12 cellular contexts compared by ENCODE assay signal in genomic region chr14:64841121-64841611, GRCh38. TPM values are rescaled to one million over a fixed set of nuclear protein-coding genes. Genes with fewer than 3 reads are reported as not detected.
A peak's percentile ranks its signal among the peaks of the same experiment; 100 is the strongest.
DNase-seq lines count a peak whose midpoint lies in the region; ATAC-seq, FAIRE-seq and TF ChIP-seq lines count a peak whose summit lies in the region.
"Had no signal": no experiment of that assay in that cellular context is flagged by ENCODE, and none has a peak within 500 bp of the region (broad histone marks: within the 10 kb centered on the region; RNA-seq: fewer than 3 reads in every experiment).

No MANE protein-coding gene starts in this region.

- TF ChIP-seq RAD21 in Ishikawa (IDR thresholded peaks at IDR 0.05; ENCODE audit: low read depth) (peak; percentile 32; the same call in 1 of the 2 replicates), HepG2 (CRISPR knock-in tag; IDR thresholded peaks at IDR 0.05) (no peak)

- H3K36me3 ChIP-seq in HepG2 (replicated peaks in 1 of 2; ENCODE audit: control insufficient read depth in 1 of 2, insufficient read depth in 2 of 2, low read length in 2 of 2) = no peaks in the 10 kb centered on the region
- H3K36me3 ChIP-seq: suprapubic skin had no signal

- no peak overlapping the region for H2AFZ ChIP-seq in HepG2 (ENCODE audit: low read length)

- H3K4me2 ChIP-seq in HepG2 (ENCODE audit: low read depth, low read length) = no peak overlapping the region

- DNase-seq in AG08396 (ENCODE audit: low spot score) = peak; percentile 55
- DNase-seq in coronary artery (ENCODE audit: low spot score) = no peak
- peak; percentile 51 for DNase-seq in HepG2 (ENCODE audit: low spot score)
- no peak for DNase-seq in Kasumi-1 (lab: John Stamatoyannopoulos, UW)
- no peak for DNase-seq in NCI-H1105 (lab: John Stamatoyannopoulos, UW)
- no peak for DNase-seq in activated T-cell treated with anti-CD3 and anti-CD28 coated beads, Interleukin-2, amount 50 U/mL, for 48 hours
- DNase-seq: activated CD4-positive, CD25-positive, alpha-beta regulatory T cell; CD8-positive, alpha-beta memory T cell; MM.1S had no signal

- TF ChIP-seq POLR2A in HepG2 (IDR thresholded peaks at IDR 0.05; ENCODE audit: insufficient read depth in 1 of 2, low read depth in 2 of 2, low read length in 2 of 2) = no peak

- WGBS in HepG2 (ENCODE audit: low lambda C conversion rate) = 0% methylated on average over 5 of the region's 5 CpGs

- BruUV-seq in HepG2 (replicated peaks; lab: Mats Ljungman, UMichigan) = no TSS peak

- TF ChIP-seq EP300 in Ishikawa (IDR thresholded peaks at IDR 0.05; ENCODE audit: borderline replicate concordance) = no peak
- no peak for TF ChIP-seq EP300 in HepG2 (IDR thresholded peaks at IDR 0.05; ENCODE audit: low read depth in 2 of 2, low read length in 2 of 2)
- TF ChIP-seq EP300 in HepG2 (CRISPR knock-in tag; IDR thresholded peaks at IDR 0.05; ENCODE audit: borderline replicate concordance) = no peak

- H3K9me3 ChIP-seq in HepG2 (ENCODE audit: low read length) = no peaks in the 10 kb centered on the region
- H3K9me3 ChIP-seq: suprapubic skin had no signal

- H4K20me1 ChIP-seq in HepG2 (ENCODE audit: insufficient read depth, low read length) = no peaks in the 10 kb centered on the region

- TF ChIP-seq CTCF in coronary artery (IDR thresholded peaks at IDR 0.05) (no peak), HepG2 (CRISPR knock-in tag; IDR thresholded peaks at IDR 0.05) (peak; percentile 44)

- CTCF ChIA-PET in HepG2 (lab: Yijun Ruan, JAX; ENCODE audit: low intra/inter-chr PET ratio, low total read pairs) = no interaction called here

- H3K4me3 ChIP-seq in coronary artery (peak overlapping the region; percentile 7), HepG2 (replicated peaks in 1 of 3; ENCODE audit: insufficient read depth in 1 of 3, low read depth in 2 of 3, low read length in 3 of 3) (no peak overlapping the region)
- H3K4me3 ChIP-seq: suprapubic skin had no signal

- H3K27ac ChIP-seq in coronary artery (peak overlapping the region; percentile 39 to 76), HepG2 (ENCODE audit: extremely low read length, insufficient read depth, low read length) (no peak overlapping the region)
- H3K27ac ChIP-seq: suprapubic skin had no signal

- peak; percentile 30 for FAIRE-seq in HepG2 (lab: Jason Lieb, UNC)

- POLR2A ChIA-PET in HepG2 (lab: Yijun Ruan, JAX) = no interaction called here

- intact Hi-C loops in HepG2 (cut with micrococcal nuclease; ENCODE audit: unreplicated experiment) = no loop called here

- in situ Hi-C loops in HepG2 (cut with HindIII; ENCODE audit: extremely low pct_ligation_motif_present, low pct_unique_long_range_greater_than_20kb) = no loop called here

- no peaks in the 10 kb centered on the region for H3K79me2 ChIP-seq in HepG2 (ENCODE audit: insufficient read depth, low read length)

- no peaks in the 10 kb centered on the region for H3K4me1 ChIP-seq in HepG2 (ENCODE audit: insufficient read depth, low read length)
- H3K4me1 ChIP-seq: suprapubic skin had no signal

- ATAC-seq in HepG2 (peak; percentile 94), HG02970 (IDR thresholded peaks at IDR 0.05; ENCODE audit: low FRiP score, unreplicated experiment) (no peak)

- H3K27me3 ChIP-seq in HepG2 (ENCODE audit: control insufficient read depth in 1 of 2, insufficient read depth in 2 of 2, low read length in 2 of 2) = peaks cover 0 to 27% of the 10 kb centered on the region in 2 experiments; a peak in 4 of 5 replicates

- H3K9ac ChIP-seq in HepG2 (ENCODE audit: insufficient read depth, low read depth, low read length) = no peak overlapping the region

TF ChIP-seq in Ishikawa, 13 proteins besides CTCF, POLR2A, EP300 and RAD21:
- TF ChIP-seq FOXM1 (IDR thresholded peaks at IDR 0.05; ENCODE audit: borderline replicate concordance, low read depth) (no peak), TEAD4 (IDR thresholded peaks at IDR 0.05) (peak; percentile 95)
TF ChIP-seq in Ishikawa: peak in this region for 1.

TF ChIP-seq in HepG2, 621 proteins besides CTCF, POLR2A, EP300 and RAD21:
- TF ChIP-seq TEAD3 (CRISPR knock-in tag; optimal IDR thresholded peaks at IDR 0.05; ENCODE audit: borderline replicate concordance) (peak; percentile 99), ZNF382 (CRISPR knock-in tag; IDR thresholded peaks at IDR 0.05; ENCODE audit: borderline replicate concordance) (no peak), ARID3A (IDR thresholded peaks at IDR 0.05; ENCODE audit: low read depth, low read length) (peak; percentile 54), XRCC5 (optimal IDR thresholded peaks at IDR 0.05; ENCODE audit: low read length) (peak; percentile 70), PAF1 (CRISPR knock-in tag; IDR thresholded peaks at IDR 0.05) (no peak), ZNF749 (CRISPR knock-in tag; IDR thresholded peaks at IDR 0.05; ENCODE audit: borderline replicate concordance) (no peak), MXD3 (CRISPR knock-in tag; IDR thresholded peaks at IDR 0.05) (no peak), JUNB (CRISPR knock-in tag; IDR thresholded peaks at IDR 0.05; ENCODE audit: borderline replicate concordance) (no peak)

RNA-seq across cellular contexts. Expression of gene SPTB, which starts 38.5 kb away (rescaled TPM):
- 0.02 TPM in 1 of 2 replicates, not detected in the other for total RNA-seq in HepG2 (2016; rRNA removed; fragmentation: Illumina TruSeq; extraction: Trizol)
- not detected in 2 replicates for total RNA-seq in HepG2 (2016; cell fraction: cytosol; rRNA removed; fragmentation: Illumina TruSeq; extraction: Trizol; ENCODE audit: low read depth)
- 0.02 TPM in 1 of 2 replicates, not detected in the other for total RNA-seq in HepG2 (2016; cell fraction: insoluble cytoplasmic fraction; rRNA removed; fragmentation: Illumina TruSeq; extraction: Trizol)
- not detected in 2 replicates for total RNA-seq in HepG2 (2016; cell fraction: membrane; rRNA removed; fragmentation: Illumina TruSeq; extraction: Trizol)
- total RNA-seq in HepG2 (2016; cell fraction: nucleus; rRNA removed; fragmentation: Illumina TruSeq; extraction: Trizol) = not detected in 2 replicates
- polyA plus RNA-seq in HepG2 (2011; rRNA removed) = 0.01 TPM in 1 of 2 replicates, not detected in the other
- polyA plus RNA-seq in HepG2 (2011; cell fraction: cytosol; rRNA removed) = not detected in 2 replicates
- not detected in 2 replicates for polyA plus RNA-seq in HepG2 (2011; cell fraction: nucleus; rRNA removed)
- not detected in 2 replicates for polyA plus RNA-seq in HepG2 (2012)
- polyA plus RNA-seq in HepG2 (2016; cell fraction: cytosol; fragmentation: Illumina TruSeq; extraction: Trizol; ENCODE audit: low read depth) = not detected in 2 replicates
- polyA plus RNA-seq in HepG2 (2016; cell fraction: insoluble cytoplasmic fraction; fragmentation: Illumina TruSeq; extraction: Trizol; ENCODE audit: low read depth) = not detected in 2 replicates
- not detected in 2 replicates for polyA plus RNA-seq in HepG2 (2016; cell fraction: membrane; fragmentation: Illumina TruSeq; extraction: Trizol; ENCODE audit: low read depth)
- not detected in 2 replicates for polyA plus RNA-seq in HepG2 (2016; cell fraction: nucleus; fragmentation: Illumina TruSeq; extraction: Trizol; ENCODE audit: insufficient read depth, low read depth)
- 0.28 TPM in 1 of 2 replicates, not detected in the other for polyA minus RNA-seq in HepG2 (2011; rRNA and poly(A)+ RNA removed; ENCODE audit: low replicate concordance)
- polyA minus RNA-seq in HepG2 (2011; cell fraction: cytosol; rRNA and poly(A)+ RNA removed) = not detected in 2 replicates
- polyA minus RNA-seq in HepG2 (2011; cell fraction: nucleus; rRNA and poly(A)+ RNA removed) = not detected in 2 replicates

Comparison
In these comparisons a context has a peak if more than half of its experiments do, and no peak if none do; other contexts are left out.
1. DNase-seq: peak in AG08396 (single experiment) and HepG2 (single experiment); none in coronary artery (single experiment), Kasumi-1 (0 of 2), NCI-H1105 (single experiment) and activated T-cell treated with anti-CD3 and anti-CD28 coated beads, Interleukin-2, amount 50 U/mL, for 48 hours (0 of 2).